ENCODE assay signal across 17 cellular contexts in genomic region chr10:88205842-88206446, GRCh38.
DNase-seq lines count a peak whose midpoint lies in the region; ATAC-seq and TF ChIP-seq lines count a peak whose summit lies in the region.
"Had no signal": no experiment of that assay in that cellular context is flagged by ENCODE, and none has a peak within 500 bp of the region (broad histone marks: within the 10 kb centered on the region; RNA-seq: fewer than 3 reads in every experiment).

No MANE protein-coding gene starts in this region.

- TF ChIP-seq CTCF in fibroblast of the aortic adventitia (IDR thresholded peaks at IDR 0.05; ENCODE audit: insufficient read depth, low read length): no peak
- TF ChIP-seq CTCF in lower lobe of right lung (IDR thresholded peaks at IDR 0.05): no peak

- peaks cover 7% of the 10 kb centered on the region for H3K4me1 ChIP-seq in lower lobe of right lung

- no peaks in the 10 kb centered on the region for H3K27me3 ChIP-seq in lower lobe of right lung (ENCODE audit: low read depth)
- H3K27me3 ChIP-seq: adrenal gland had no signal

- H3K9me3 ChIP-seq in lower lobe of right lung: no peaks in the 10 kb centered on the region
- H3K9me3 ChIP-seq: adrenal gland had no signal

- ATAC-seq in GM19438 (IDR thresholded peaks at IDR 0.05; ENCODE audit: low read depth, unreplicated experiment) (peak; percentile 84), HG03378 (IDR thresholded peaks at IDR 0.05; ENCODE audit: unreplicated experiment) (peak; percentile 60), lower lobe of right lung (no peak), GM18873 (IDR thresholded peaks at IDR 0.05; ENCODE audit: low FRiP score, unreplicated experiment) (no peak)
- ATAC-seq: activated CD4-positive, CD25-positive, alpha-beta regulatory T cell treated with anti-CD3 and anti-CD28 coated beads, Interleukin-2, amount 50 U/mL, for 24 hours; K562 had no signal

- H3K4me3 ChIP-seq in fibroblast of the aortic adventitia (ENCODE audit: low read depth, low read length): no peak overlapping the region
- no peak overlapping the region for H3K4me3 ChIP-seq in lower lobe of right lung
- H3K4me3 ChIP-seq: adrenal gland, K562 had no signal

- no peak overlapping the region for H3K27ac ChIP-seq in lower lobe of right lung
- H3K27ac ChIP-seq: adrenal gland had no signal

- H3K36me3 ChIP-seq in lower lobe of right lung: no peaks in the 10 kb centered on the region
- H3K36me3 ChIP-seq: adrenal gland had no signal

- intact Hi-C loops in lower lobe of right lung (cut with DNase I): no loop called here

- DNase-seq in DMS79 treated with DMSO at 0.1 percent for 48 hours (lab: John Stamatoyannopoulos, UW) (peak; percentile 71), fibroblast of the aortic adventitia (ENCODE audit: low read depth) (peak; percentile 32), lower lobe of right lung (no peak), NCI-H526 (lab: John Stamatoyannopoulos, UW) (no peak)
- no peak for DNase-seq in activated naive CD4-positive, alpha-beta T cell (lab: John Stamatoyannopoulos, UW)
- DNase-seq: ACHN; adrenal gland; CD4-positive, alpha-beta memory T cell; NCI-H2081; occipital lobe; stimulated activated CD4-positive, alpha-beta T cell treated with anti-CD3 and anti-CD28 coated beads, Interleukin-2, amount 100 ng/mL, for 48 hours; T-helper 9 cell had no signal

Comparison
In these comparisons a context has a peak if more than half of its experiments do, and no peak if none do; other contexts are left out.
1. DNase-seq: peak in DMS79 treated with DMSO at 0.1 percent for 48 hours (single experiment) and fibroblast of the aortic adventitia (single experiment); none in lower lobe of right lung (single experiment), NCI-H526 (0 of 2) and activated naive CD4-positive, alpha-beta T cell (0 of 4).
2. ATAC-seq: peak in GM19438 (single experiment) and HG03378 (single experiment); none in lower lobe of right lung (0 of 2) and GM18873 (single experiment).